18 cellular contexts compared by ENCODE assay signal in the genomic region with DNA sequence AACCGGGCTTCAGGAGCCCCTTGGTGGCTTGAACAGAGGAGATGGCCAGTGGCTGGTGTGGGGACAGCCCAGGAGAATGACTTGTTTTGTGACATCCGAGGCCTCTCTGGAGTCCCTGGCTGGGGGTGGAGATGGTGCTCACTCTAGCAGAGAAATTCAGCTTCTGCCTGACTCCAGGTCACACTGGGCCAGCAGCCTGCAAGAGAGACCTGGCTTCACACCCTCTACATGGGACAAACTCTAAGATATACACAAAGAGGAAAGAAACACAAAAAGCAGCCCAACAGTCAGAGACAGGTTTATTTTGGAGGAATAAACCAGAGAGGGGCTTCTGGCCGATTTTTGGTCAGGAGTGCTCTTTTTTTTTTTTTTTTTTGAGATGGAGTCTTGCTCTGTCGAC.
"Had no signal": no experiment of that assay in that cellular context is flagged by ENCODE, and none has a peak within 500 bp of the region (broad histone marks: within the 10 kb centered on the region; RNA-seq: fewer than 3 reads in every experiment).

No MANE protein-coding gene starts in this region.

- H3K9me3 Mint-ChIP-seq: activated naive CD4-positive, alpha-beta T cell treated with anti-CD3 and anti-CD28 coated beads, Interleukin-2, amount 50 U/mL, for 24 hours; activated T-cell treated with anti-CD3 and anti-CD28 coated beads, Interleukin-2, amount 50 U/mL, for 72 hours; naive thymus-derived CD8-positive, alpha-beta T cell; stimulated activated naive CD8-positive, alpha-beta T cell treated with anti-CD3 and anti-CD28 coated beads, Interleukin-15, amount 100 ng/mL, for 72 hours had no signal

- H3K27ac Mint-ChIP-seq: activated naive CD4-positive, alpha-beta T cell treated with anti-CD3 and anti-CD28 coated beads, Interleukin-2, amount 50 U/mL, for 24 hours; activated T-cell treated with anti-CD3 and anti-CD28 coated beads, Interleukin-2, amount 50 U/mL, for 72 hours; mesothelial cell of epicardium had no signal

- H3K27me3 Mint-ChIP-seq: activated naive CD4-positive, alpha-beta T cell treated with anti-CD3 and anti-CD28 coated beads, Interleukin-2, amount 50 U/mL, for 24 hours had no signal

- H3K9me3 ChIP-seq: ovary, psoas muscle, SK-N-SH, transverse colon had no signal

- H3K4me1 Mint-ChIP-seq: activated naive CD4-positive, alpha-beta T cell treated with anti-CD3 and anti-CD28 coated beads, Interleukin-2, amount 50 U/mL, for 24 hours; stimulated activated naive CD8-positive, alpha-beta T cell treated with anti-CD3 and anti-CD28 coated beads, Interleukin-15, amount 100 ng/mL, for 72 hours had no signal

- H3K36me3 ChIP-seq: left ventricle myocardium inferior, ovary, right atrium auricular region, transverse colon had no signal

- H3K4me3 Mint-ChIP-seq: activated naive CD4-positive, alpha-beta T cell treated with anti-CD3 and anti-CD28 coated beads, Interleukin-2, amount 50 U/mL, for 24 hours; activated T-cell treated with anti-CD3 and anti-CD28 coated beads, Interleukin-2, amount 50 U/mL, for 72 hours; mesothelial cell of epicardium; naive thymus-derived CD8-positive, alpha-beta T cell; stimulated activated naive CD8-positive, alpha-beta T cell treated with anti-CD3 and anti-CD28 coated beads, Interleukin-15, amount 100 ng/mL, for 72 hours had no signal

- H3K27ac ChIP-seq: foreskin keratinocyte, left ventricle myocardium inferior, ovary, psoas muscle, right atrium auricular region, transverse colon had no signal

- H3K9ac ChIP-seq: SK-N-SH had no signal

- H3K27me3 ChIP-seq: ovary, right atrium auricular region, transverse colon had no signal

- H3K36me3 Mint-ChIP-seq: activated naive CD4-positive, alpha-beta T cell treated with anti-CD3 and anti-CD28 coated beads, Interleukin-2, amount 50 U/mL, for 24 hours; naive thymus-derived CD8-positive, alpha-beta T cell had no signal

- H3K4me1 ChIP-seq: foreskin keratinocyte, left ventricle myocardium inferior, psoas muscle, right atrium auricular region, transverse colon had no signal

- H3K4me3 ChIP-seq: left ventricle myocardium inferior, ovary, psoas muscle, right atrium auricular region, transverse colon had no signal

- DNase-seq: activated gamma-delta T cell; activated T-cell treated with anti-CD3 and anti-CD28 coated beads, Interleukin-2, amount 50 U/mL, for 72 hours; anterior cingulate cortex; central memory CD4-positive, alpha-beta T cell; dermis blood vessel endothelial cell; effector memory CD4-positive, alpha-beta T cell; foreskin keratinocyte; left ventricle myocardium inferior; naive thymus-derived CD8-positive, alpha-beta T cell; psoas muscle; SK-N-SH; stimulated activated CD4-positive, alpha-beta T cell treated with anti-CD3 and anti-CD28 coated beads, Interleukin-4, amount 100 ng/mL, for 4 hours; stimulated activated naive CD8-positive, alpha-beta T cell treated with anti-CD3 and anti-CD28 coated beads, Interleukin-15, amount 100 ng/mL, for 72 hours; transverse colon had no signal
